Comparison of ENCODE assay signal across 1 cellular context in genomic region chr11:128783513-128783912, GRCh38.
TF ChIP-seq lines count a peak whose summit lies in the region.

No MANE protein-coding gene starts in this region.

TF ChIP-seq in GM23338, 12 proteins besides CTCF, POLR2A, EP300 and RAD21:
- TF ChIP-seq CREB1 (CRISPR knock-in tag; IDR thresholded peaks at IDR 0.05; ENCODE audit: low read depth) (no peak), ZNF331 (CRISPR knock-in tag; IDR thresholded peaks at IDR 0.05; ENCODE audit: low read depth) (no peak), POLR2AphosphoS5 (IDR thresholded peaks at IDR 0.05; ENCODE audit: low read depth) (no peak), NANOG (IDR thresholded peaks at IDR 0.05; ENCODE audit: borderline replicate concordance) (no peak), STAT1 (IDR thresholded peaks at IDR 0.05; ENCODE audit: unreplicated experiment) (no peak), EZH2phosphoT487 (IDR thresholded peaks at IDR 0.05; ENCODE audit: unreplicated experiment) (no peak), ETS1 (IDR thresholded peaks at IDR 0.05) (no peak), ZNF114 (CRISPR knock-in tag; IDR thresholded peaks at IDR 0.05) (no peak), JUNB (IDR thresholded peaks at IDR 0.05; ENCODE audit: unreplicated experiment) (no peak), EZH2 (IDR thresholded peaks at IDR 0.05; ENCODE audit: low read depth, unreplicated experiment) (no peak)
- TF ChIP-seq, protein P1, sequence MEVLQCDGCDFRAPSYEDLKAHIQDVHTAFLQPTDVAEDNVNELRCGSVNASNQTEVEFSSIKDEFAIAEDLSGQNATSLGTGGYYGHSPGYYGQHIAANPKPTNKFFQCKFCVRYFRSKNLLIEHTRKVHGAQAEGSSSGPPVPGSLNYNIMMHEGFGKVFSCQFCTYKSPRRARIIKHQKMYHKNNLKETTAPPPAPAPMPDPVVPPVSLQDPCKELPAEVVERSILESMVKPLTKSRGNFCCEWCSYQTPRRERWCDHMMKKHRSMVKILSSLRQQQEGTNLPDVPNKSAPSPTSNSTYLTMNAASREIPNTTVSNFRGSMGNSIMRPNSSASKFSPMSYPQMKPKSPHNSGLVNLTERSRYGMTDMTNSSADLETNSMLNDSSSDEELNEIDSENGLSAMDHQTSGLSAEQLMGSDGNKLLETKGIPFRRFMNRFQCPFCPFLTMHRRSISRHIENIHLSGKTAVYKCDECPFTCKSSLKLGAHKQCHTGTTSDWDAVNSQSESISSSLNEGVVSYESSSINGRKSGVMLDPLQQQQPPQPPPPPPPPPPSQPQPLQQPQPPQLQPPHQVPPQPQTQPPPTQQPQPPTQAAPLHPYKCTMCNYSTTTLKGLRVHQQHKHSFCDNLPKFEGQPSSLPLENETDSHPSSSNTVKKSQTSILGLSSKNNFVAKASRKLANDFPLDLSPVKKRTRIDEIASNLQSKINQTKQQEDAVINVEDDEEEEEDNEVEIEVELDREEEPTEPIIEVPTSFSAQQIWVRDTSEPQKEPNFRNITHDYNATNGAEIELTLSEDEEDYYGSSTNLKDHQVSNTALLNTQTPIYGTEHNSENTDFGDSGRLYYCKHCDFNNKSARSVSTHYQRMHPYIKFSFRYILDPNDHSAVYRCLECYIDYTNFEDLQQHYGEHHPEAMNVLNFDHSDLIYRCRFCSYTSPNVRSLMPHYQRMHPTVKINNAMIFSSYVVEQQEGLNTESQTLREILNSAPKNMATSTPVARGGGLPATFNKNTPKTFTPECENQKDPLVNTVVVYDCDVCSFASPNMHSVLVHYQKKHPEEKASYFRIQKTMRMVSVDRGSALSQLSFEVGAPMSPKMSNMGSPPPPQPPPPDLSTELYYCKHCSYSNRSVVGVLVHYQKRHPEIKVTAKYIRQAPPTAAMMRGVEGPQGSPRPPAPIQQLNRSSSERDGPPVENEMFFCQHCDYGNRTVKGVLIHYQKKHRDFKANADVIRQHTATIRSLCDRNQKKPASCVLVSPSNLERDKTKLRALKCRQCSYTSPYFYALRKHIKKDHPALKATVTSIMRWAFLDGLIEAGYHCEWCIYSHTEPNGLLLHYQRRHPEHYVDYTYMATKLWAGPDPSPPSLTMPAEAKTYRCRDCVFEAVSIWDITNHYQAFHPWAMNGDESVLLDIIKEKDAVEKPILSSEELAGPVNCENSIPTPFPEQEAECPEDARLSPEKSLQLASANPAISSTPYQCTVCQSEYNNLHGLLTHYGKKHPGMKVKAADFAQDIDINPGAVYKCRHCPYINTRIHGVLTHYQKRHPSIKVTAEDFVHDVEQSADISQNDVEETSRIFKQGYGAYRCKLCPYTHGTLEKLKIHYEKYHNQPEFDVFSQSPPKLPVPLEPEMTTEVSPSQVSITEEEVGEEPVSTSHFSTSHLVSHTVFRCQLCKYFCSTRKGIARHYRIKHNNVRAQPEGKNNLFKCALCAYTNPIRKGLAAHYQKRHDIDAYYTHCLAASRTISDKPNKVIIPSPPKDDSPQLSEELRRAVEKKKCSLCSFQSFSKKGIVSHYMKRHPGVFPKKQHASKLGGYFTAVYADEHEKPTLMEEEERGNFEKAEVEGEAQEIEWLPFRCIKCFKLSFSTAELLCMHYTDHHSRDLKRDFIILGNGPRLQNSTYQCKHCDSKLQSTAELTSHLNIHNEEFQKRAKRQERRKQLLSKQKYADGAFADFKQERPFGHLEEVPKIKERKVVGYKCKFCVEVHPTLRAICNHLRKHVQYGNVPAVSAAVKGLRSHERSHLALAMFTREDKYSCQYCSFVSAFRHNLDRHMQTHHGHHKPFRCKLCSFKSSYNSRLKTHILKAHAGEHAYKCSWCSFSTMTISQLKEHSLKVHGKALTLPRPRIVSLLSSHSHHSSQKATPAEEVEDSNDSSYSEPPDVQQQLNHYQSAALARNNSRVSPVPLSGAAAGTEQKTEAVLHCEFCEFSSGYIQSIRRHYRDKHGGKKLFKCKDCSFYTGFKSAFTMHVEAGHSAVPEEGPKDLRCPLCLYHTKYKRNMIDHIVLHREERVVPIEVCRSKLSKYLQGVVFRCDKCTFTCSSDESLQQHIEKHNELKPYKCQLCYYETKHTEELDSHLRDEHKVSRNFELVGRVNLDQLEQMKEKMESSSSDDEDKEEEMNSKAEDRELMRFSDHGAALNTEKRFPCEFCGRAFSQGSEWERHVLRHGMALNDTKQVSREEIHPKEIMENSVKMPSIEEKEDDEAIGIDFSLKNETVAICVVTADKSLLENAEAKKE (CRISPR knock-in tag; IDR thresholded peaks at IDR 0.05): no peak
- TF ChIP-seq, protein P2, sequence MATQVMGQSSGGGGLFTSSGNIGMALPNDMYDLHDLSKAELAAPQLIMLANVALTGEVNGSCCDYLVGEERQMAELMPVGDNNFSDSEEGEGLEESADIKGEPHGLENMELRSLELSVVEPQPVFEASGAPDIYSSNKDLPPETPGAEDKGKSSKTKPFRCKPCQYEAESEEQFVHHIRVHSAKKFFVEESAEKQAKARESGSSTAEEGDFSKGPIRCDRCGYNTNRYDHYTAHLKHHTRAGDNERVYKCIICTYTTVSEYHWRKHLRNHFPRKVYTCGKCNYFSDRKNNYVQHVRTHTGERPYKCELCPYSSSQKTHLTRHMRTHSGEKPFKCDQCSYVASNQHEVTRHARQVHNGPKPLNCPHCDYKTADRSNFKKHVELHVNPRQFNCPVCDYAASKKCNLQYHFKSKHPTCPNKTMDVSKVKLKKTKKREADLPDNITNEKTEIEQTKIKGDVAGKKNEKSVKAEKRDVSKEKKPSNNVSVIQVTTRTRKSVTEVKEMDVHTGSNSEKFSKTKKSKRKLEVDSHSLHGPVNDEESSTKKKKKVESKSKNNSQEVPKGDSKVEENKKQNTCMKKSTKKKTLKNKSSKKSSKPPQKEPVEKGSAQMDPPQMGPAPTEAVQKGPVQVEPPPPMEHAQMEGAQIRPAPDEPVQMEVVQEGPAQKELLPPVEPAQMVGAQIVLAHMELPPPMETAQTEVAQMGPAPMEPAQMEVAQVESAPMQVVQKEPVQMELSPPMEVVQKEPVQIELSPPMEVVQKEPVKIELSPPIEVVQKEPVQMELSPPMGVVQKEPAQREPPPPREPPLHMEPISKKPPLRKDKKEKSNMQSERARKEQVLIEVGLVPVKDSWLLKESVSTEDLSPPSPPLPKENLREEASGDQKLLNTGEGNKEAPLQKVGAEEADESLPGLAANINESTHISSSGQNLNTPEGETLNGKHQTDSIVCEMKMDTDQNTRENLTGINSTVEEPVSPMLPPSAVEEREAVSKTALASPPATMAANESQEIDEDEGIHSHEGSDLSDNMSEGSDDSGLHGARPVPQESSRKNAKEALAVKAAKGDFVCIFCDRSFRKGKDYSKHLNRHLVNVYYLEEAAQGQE (IDR thresholded peaks at IDR 0.05; ENCODE audit: unreplicated experiment): no peak
